17 cellular contexts compared by ENCODE assay signal in genomic region chr6:77324851-77325250, GRCh38.
"Had no signal": no experiment of that assay in that cellular context is flagged by ENCODE, and none has a peak within 500 bp of the region (broad histone marks: within the 10 kb centered on the region; RNA-seq: fewer than 3 reads in every experiment).

No MANE protein-coding gene starts in this region.

- H3K36me3 ChIP-seq: brain microvascular endothelial cell, left lung, upper lobe of right lung, WERI-Rb-1 had no signal

- H3K27me3 ChIP-seq: brain microvascular endothelial cell, left lung, testis, upper lobe of right lung had no signal

- H3K4me2 ChIP-seq: smooth muscle cell had no signal

- H3K9me3 ChIP-seq: left lung, testis, upper lobe of right lung had no signal

- H3K4me1 ChIP-seq: left lung, testis, upper lobe of right lung had no signal

- DNase-seq: activated CD4-positive, alpha-beta memory T cell treated with anti-CD3 and anti-CD28 coated beads for 36 hours; activated CD8-positive, alpha-beta memory T cell treated with anti-CD3 and anti-CD28 coated beads, Interleukin-2, amount 10 ng/mL, durations not matched to agents 7 days and 5 days; activated naive CD8-positive, alpha-beta T cell treated with anti-CD3 and anti-CD28 coated beads, Interleukin-2, amount 10 ng/mL, durations not matched to agents 7 days and 5 days; brain microvascular endothelial cell; erythroblast; foreskin fibroblast; glutamatergic neuron; kidney; left lung; occipital lobe; stimulated activated CD4-positive, alpha-beta T cell treated with anti-CD3 and anti-CD28 coated beads, Interleukin-4, amount 100 ng/mL, for 1 hour; stimulated activated naive CD8-positive, alpha-beta T cell treated with anti-CD3 and anti-CD28 coated beads, Interleukin-15, amount 100 ng/mL, for 72 hours; testis; upper lobe of right lung; WERI-Rb-1 had no signal

- H3K27ac ChIP-seq: brain microvascular endothelial cell, left lung, testis, upper lobe of right lung, WERI-Rb-1 had no signal

- ATAC-seq: activated CD8-positive, alpha-beta memory T cell treated with anti-CD3 and anti-CD28 coated beads, Interleukin-2, amount 10 ng/mL, durations not matched to agents 7 days and 5 days; left lung; stimulated activated naive CD8-positive, alpha-beta T cell treated with anti-CD3 and anti-CD28 coated beads, Interleukin-15, amount 100 ng/mL, for 72 hours; upper lobe of right lung had no signal

- H3K4me3 ChIP-seq: coronary artery, left lung, smooth muscle cell, testis, upper lobe of right lung had no signal
